Comparison of ENCODE assay signal across 8 cellular contexts in genomic region chr7:115679976-115680375, GRCh38.
DNase-seq lines count a peak whose midpoint lies in the region; ATAC-seq and TF ChIP-seq lines count a peak whose summit lies in the region.

No MANE protein-coding gene starts in this region.

- ATAC-seq in GM18520 (IDR thresholded peaks at IDR 0.05; ENCODE audit: unreplicated experiment) (peak; percentile 58), HG03159 (IDR thresholded peaks at IDR 0.05; ENCODE audit: unreplicated experiment) (peak; percentile 67)

- no peak for TF ChIP-seq POLR2A in esophagus muscularis mucosa (IDR thresholded peaks at IDR 0.05; ENCODE audit: low read depth)

- CTCF ChIA-PET in OCI-LY7 (lab: Charles Lee; ENCODE audit: unreplicated experiment): no interaction called here
- CTCF ChIA-PET in activated CD4-positive, alpha-beta T cell treated with anti-CD3 and anti-CD28 coated beads, Interleukin-2, amount 10 ng/mL, durations not matched to agents 7 days and 5 days (lab: Charles Lee): interaction anchor here (0.5 to 0.7 kb wide), 2 partner anchors 216 to 929 kb away, joined by 4 read pairs; no protein-coding TSS in a partner anchor

- H3K27ac ChIP-seq in OCI-LY7 (ENCODE audit: low read depth, low read length, poor library complexity, severe bottlenecking) (no peak overlapping the region), esophagus muscularis mucosa (replicated peaks in 1 of 4) (no peak overlapping the region)

- H3K36me3 ChIP-seq in OCI-LY7 (ENCODE audit: insufficient read depth, low read length): no peaks in the 10 kb centered on the region
- no peaks in the 10 kb centered on the region for H3K36me3 ChIP-seq in esophagus muscularis mucosa
- no peaks in the 10 kb centered on the region for H3K36me3 ChIP-seq in MG63

- 45% methylated on average over 2 of the region's 2 CpGs for WGBS in esophagus muscularis mucosa

- intact Hi-C loops in OCI-LY7 (cut with micrococcal nuclease; ENCODE audit: unreplicated experiment): no loop called here
- intact Hi-C loops in esophagus muscularis mucosa (cut with DNase I): loop anchor here (10.0 kb wide), 1 partner anchor 325 kb away; no protein-coding TSS in a partner anchor

- no peaks in the 10 kb centered on the region for H3K9me2 ChIP-seq in OCI-LY7 (ENCODE audit: insufficient read depth, low read length)

- H3K4me3 Mint-ChIP-seq in activated CD4-positive, alpha-beta T cell treated with anti-CD3 and anti-CD28 coated beads, Interleukin-2, amount 10 ng/mL, durations not matched to agents 7 days and 5 days: no peak overlapping the region

- TF ChIP-seq CTCF in OCI-LY7 (conservative IDR thresholded peaks at IDR 0.05; ENCODE audit: low read length): peak; percentile 67
- peak; percentile 23 to 39 (median 30) for TF ChIP-seq CTCF in esophagus muscularis mucosa (IDR thresholded peaks at IDR 0.05)

- H3K9me3 Mint-ChIP-seq in activated CD4-positive, alpha-beta T cell treated with anti-CD3 and anti-CD28 coated beads, Interleukin-2, amount 10 ng/mL, durations not matched to agents 7 days and 5 days: no peaks in the 10 kb centered on the region

- H3K9me3 ChIP-seq in OCI-LY7 (ENCODE audit: low read length): no peaks in the 10 kb centered on the region
- H3K9me3 ChIP-seq in esophagus muscularis mucosa: no peaks in the 10 kb centered on the region
- H3K9me3 ChIP-seq in MG63: no peaks in the 10 kb centered on the region

- POLR2A ChIA-PET in OCI-LY7 (lab: Charles Lee): interaction anchor here (0.7 to 1.0 kb wide), 2 partner anchors 10 to 83 kb away, joined by 3 read pairs; no protein-coding TSS in a partner anchor
- POLR2A ChIA-PET in activated CD4-positive, alpha-beta T cell treated with anti-CD3 and anti-CD28 coated beads, Interleukin-2, amount 10 ng/mL, durations not matched to agents 7 days and 5 days (lab: Charles Lee): no interaction called here

- H4K20me1 ChIP-seq in OCI-LY7 (ENCODE audit: insufficient read depth, low read length): no peaks in the 10 kb centered on the region

- TF ChIP-seq EP300 in esophagus muscularis mucosa (IDR thresholded peaks at IDR 0.05): no peak

- H3K4me1 ChIP-seq in OCI-LY7 (ENCODE audit: insufficient read depth, low read length, poor library complexity, severe bottlenecking) (no peaks in the 10 kb centered on the region), esophagus muscularis mucosa (peaks cover 0 to 27% (median 12%) of the 10 kb centered on the region in 4 donors)

- no peak overlapping the region for H3K4me2 ChIP-seq in OCI-LY7 (ENCODE audit: low read length)

- peak; percentile 34 to 48 for DNase-seq in AML-193 (lab: John Stamatoyannopoulos, UW)
- DNase-seq in OCI-LY7 (ENCODE audit: low spot score): peak; percentile 5
- DNase-seq in esophagus muscularis mucosa (ENCODE audit: extremely low spot score): no peak
- DNase-seq in putamen (ENCODE audit: low spot score): peak; percentile 7
- no peak for DNase-seq in MG63
- DNase-seq in activated CD4-positive, alpha-beta T cell treated with anti-CD3 and anti-CD28 coated beads, Interleukin-2, amount 10 ng/mL, durations not matched to agents 7 days and 5 days: no peak

- no peaks in the 10 kb centered on the region for H3K27me3 Mint-ChIP-seq in activated CD4-positive, alpha-beta T cell treated with anti-CD3 and anti-CD28 coated beads, Interleukin-2, amount 10 ng/mL, durations not matched to agents 7 days and 5 days

- H3K4me3 ChIP-seq in OCI-LY7 (ENCODE audit: low read depth, low read length, poor library complexity, severe bottlenecking) (no peak overlapping the region), esophagus muscularis mucosa (no peak overlapping the region), MG63 (no peak overlapping the region)

- H3K4me1 Mint-ChIP-seq in activated CD4-positive, alpha-beta T cell treated with anti-CD3 and anti-CD28 coated beads, Interleukin-2, amount 10 ng/mL, durations not matched to agents 7 days and 5 days: no peaks in the 10 kb centered on the region

- no peaks in the 10 kb centered on the region for H3K79me2 ChIP-seq in OCI-LY7 (ENCODE audit: insufficient read depth, low read depth, low read length)

- H3K27me3 ChIP-seq in esophagus muscularis mucosa: no peaks in the 10 kb centered on the region
- H3K27me3 ChIP-seq in MG63: no peaks in the 10 kb centered on the region

- BruUV-seq in OCI-LY7 (replicated peaks; lab: Mats Ljungman, UMichigan): no TSS peak

- no peaks in the 10 kb centered on the region for H3K36me3 Mint-ChIP-seq in activated CD4-positive, alpha-beta T cell treated with anti-CD3 and anti-CD28 coated beads, Interleukin-2, amount 10 ng/mL, durations not matched to agents 7 days and 5 days (ENCODE audit: low read depth)

- no peak overlapping the region for H2AFZ ChIP-seq in OCI-LY7 (ENCODE audit: low read length)

- H3K27ac Mint-ChIP-seq in activated CD4-positive, alpha-beta T cell treated with anti-CD3 and anti-CD28 coated beads, Interleukin-2, amount 10 ng/mL, durations not matched to agents 7 days and 5 days: no peak overlapping the region

Comparison
In these comparisons a context has a peak if more than half of its experiments do, and no peak if none do; other contexts are left out.
1. DNase-seq: peak in AML-193 (2 of 2), OCI-LY7 (single experiment) and putamen (single experiment); none in esophagus muscularis mucosa (single experiment), MG63 (single experiment) and activated CD4-positive, alpha-beta T cell treated with anti-CD3 and anti-CD28 coated beads, Interleukin-2, amount 10 ng/mL, durations not matched to agents 7 days and 5 days (single experiment).